Comparison of ENCODE assay signal across 9 cellular contexts in genomic region chr3:197793246-197793645, GRCh38. TPM values are rescaled to one million over a fixed set of nuclear protein-coding genes. Genes with fewer than 3 reads are reported as not detected.
DNase-seq lines count a peak whose midpoint lies in the region; ATAC-seq and TF ChIP-seq lines count a peak whose summit lies in the region.
"Had no signal": no experiment of that assay in that cellular context is flagged by ENCODE, and none has a peak within 500 bp of the region (broad histone marks: within the 10 kb centered on the region; RNA-seq: fewer than 3 reads in every experiment).

No MANE protein-coding gene starts in this region.

- H4K8ac ChIP-seq in H9 (replicated peaks; ENCODE audit: insufficient read length, low read depth, low read length), result no peak overlapping the region

- H3K27me3 Mint-ChIP-seq in CD8-positive, alpha-beta memory T cell, result no peaks in the 10 kb centered on the region
- no peaks in the 10 kb centered on the region; the same call in 1 of the 2 replicates for H3K27me3 Mint-ChIP-seq in H9 (ENCODE audit: low read depth)
- H3K27me3 Mint-ChIP-seq in WTC11 (ENCODE audit: low read depth), result no peaks in the 10 kb centered on the region

- peak overlapping the region; percentile 69 to 83 (median 76) for H3K4me3 Mint-ChIP-seq in CD8-positive, alpha-beta memory T cell
- H3K4me3 Mint-ChIP-seq in H9 (peak overlapping the region; percentile 19 to 41; a peak in 2 of 5 replicates), WTC11 (peak overlapping the region; percentile 41)

- TF ChIP-seq CTCF in H9 (conservative IDR thresholded peaks at IDR 0.05) (no peak), WTC11 (IDR thresholded peaks at IDR 0.05) (no peak), esophagus squamous epithelium (IDR thresholded peaks at IDR 0.05) (no peak)

- peak overlapping the region; percentile 20 to 88 (median 74) for H3K27ac Mint-ChIP-seq in CD8-positive, alpha-beta memory T cell
- H3K27ac Mint-ChIP-seq in H9, result no peak overlapping the region
- H3K27ac Mint-ChIP-seq in WTC11, result 0 out of 2 replicates have a peak overlapping the region, but pooled peaks have one; percentile 60

- no peak overlapping the region for H2AFZ ChIP-seq in H9 (ENCODE audit: low read length)

- H3K14ac ChIP-seq in H9 (ENCODE audit: insufficient read depth, low read length), result no peak overlapping the region

- no peak overlapping the region for H3K9ac ChIP-seq in H9 (ENCODE audit: extremely low read depth, insufficient read length, low read length)

- H3K27ac ChIP-seq in CD8-positive, alpha-beta memory T cell (ENCODE audit: low read depth, low read length), result peak overlapping the region; percentile 6
- H3K27ac ChIP-seq in H9 (ENCODE audit: insufficient read length, low read depth, low read length) (no peak overlapping the region), esophagus squamous epithelium (peak overlapping the region in 1 of 4 donors; percentile 12)

- H3K4ac ChIP-seq in H9 (ENCODE audit: low read depth, low read length), result no peak overlapping the region

- H2BK5ac ChIP-seq in H9 (ENCODE audit: insufficient read length, low read length), result no peak overlapping the region

- H3K4me3 ChIP-seq in CD8-positive, alpha-beta memory T cell (ENCODE audit: low read length), result no peak overlapping the region
- peak overlapping the region in 2 of 4 donors; percentile 10 to 37 for H3K4me3 ChIP-seq in esophagus squamous epithelium

- peaks cover 24% of the 10 kb centered on the region; the same call in 1 of the 2 replicates for H3K79me2 ChIP-seq in H9 (ENCODE audit: insufficient read depth, low read length)

- no peak overlapping the region for H2AK5ac ChIP-seq in H9 (ENCODE audit: insufficient read length, low read length)

- H3K9me3 ChIP-seq in CD8-positive, alpha-beta memory T cell (ENCODE audit: low read length), result no peaks in the 10 kb centered on the region
- H3K9me3 ChIP-seq in H9 (ENCODE audit: control insufficient read depth, low read depth, low read length) (no peaks in the 10 kb centered on the region), esophagus squamous epithelium (no peaks in the 10 kb centered on the region)

- CTCF ChIA-PET in CD8-positive, alpha-beta memory T cell (lab: Charles Lee), result interaction anchor here (1.0 to 2.3 kb wide), 3 partner anchors 11 to 49 kb away, joined by 3 to 6 read pairs (median 4); no protein-coding TSS in a partner anchor
- CTCF ChIA-PET in WTC11 (lab: Charles Lee), result interaction anchor here (1.1 to 1.5 kb wide), 2 partner anchors 9 to 54 kb away, joined by 3 to 4 read pairs; no protein-coding TSS in a partner anchor

- ATAC-seq in WTC11, result no peak

- H3K4me2 ChIP-seq in H9 (ENCODE audit: insufficient read depth, insufficient read length, low read length), result no peak overlapping the region

- no peak overlapping the region for H2BK12ac ChIP-seq in H9 (ENCODE audit: insufficient read length, low read depth, low read length)

- POLR2A ChIA-PET in CD8-positive, alpha-beta memory T cell (lab: Charles Lee), result interaction anchor here (1.2 kb wide), 1 partner anchor 57 kb away, joined by 3 read pairs; no protein-coding TSS in a partner anchor
- POLR2A ChIA-PET in WTC11 (lab: Charles Lee), result no interaction called here

- no peak overlapping the region for H3K23ac ChIP-seq in H9 (ENCODE audit: insufficient read length, low read depth, low read length)

- no CpG with 5 or more reads among the region's 2 CpGs for WGBS in H9 (ENCODE audit: extremely low coverage, insufficient read length, low lambda C conversion rate)
- WGBS in esophagus squamous epithelium, 2 donors, result 8% methylated on average over 2 of the region's 2 CpGs

- no peak overlapping the region for H2BK20ac ChIP-seq in H9 (ENCODE audit: low read depth, low read length, poor library complexity, severe bottlenecking)

- no peak for TF ChIP-seq POLR2A in esophagus squamous epithelium (IDR thresholded peaks at IDR 0.05)

- H3K27me3 ChIP-seq in CD8-positive, alpha-beta memory T cell (ENCODE audit: insufficient read depth, low read length, poor library complexity, severe bottlenecking), result no peaks in the 10 kb centered on the region
- H3K27me3 ChIP-seq in H9 (ENCODE audit: insufficient read depth, low read length), result no peaks in the 10 kb centered on the region
- H3K27me3 ChIP-seq in esophagus squamous epithelium, result no peaks in the 10 kb centered on the region

- H3K79me1 ChIP-seq in H9 (ENCODE audit: insufficient read depth, low read depth, low read length, poor library complexity, severe bottlenecking), result peaks cover 16% of the 10 kb centered on the region

- no peak overlapping the region for H4K91ac ChIP-seq in H9 (ENCODE audit: insufficient read length, low read depth, low read length)

- intact Hi-C loops in esophagus squamous epithelium (cut with DNase I), result no loop called here

- peaks cover 47 to 69% (median 62%) of the 10 kb centered on the region in 3 donors for H3K4me1 Mint-ChIP-seq in CD8-positive, alpha-beta memory T cell
- H3K4me1 Mint-ChIP-seq in H9 (peaks cover 13 to 19% of the 10 kb centered on the region in 2 experiments), WTC11 (peaks cover 24% of the 10 kb centered on the region)

- H3K18ac ChIP-seq in H9 (ENCODE audit: insufficient read length, low read depth, low read length), result no peak overlapping the region

- H3T11ph ChIP-seq in H9 (ENCODE audit: low read length), result no peak overlapping the region

- no peaks in the 10 kb centered on the region for H3K9me3 Mint-ChIP-seq in CD8-positive, alpha-beta memory T cell
- H3K9me3 Mint-ChIP-seq in H9 (peaks cover 0 to 2% of the 10 kb centered on the region in 2 experiments; a peak in 2 of 5 replicates), WTC11 (no peaks in the 10 kb centered on the region)

- peaks cover 8% of the 10 kb centered on the region for H3K23me2 ChIP-seq in H9 (ENCODE audit: insufficient read length, low read depth, low read length, poor library complexity, severe bottlenecking)

- H3K36me3 Mint-ChIP-seq in CD8-positive, alpha-beta memory T cell, result peaks cover 0 to 12% (median 2%) of the 10 kb centered on the region in 3 donors
- no peaks in the 10 kb centered on the region for H3K36me3 Mint-ChIP-seq in H9 (ENCODE audit: insufficient read depth in 1 of 3, low read depth in 3 of 3)
- H3K36me3 Mint-ChIP-seq in WTC11, result no peaks in the 10 kb centered on the region

- no peak overlapping the region for H2BK120ac ChIP-seq in H9 (ENCODE audit: low read depth, low read length, poor library complexity, severe bottlenecking)

- no peak overlapping the region for H2BK15ac ChIP-seq in H9 (ENCODE audit: low read depth, low read length)

- no peak overlapping the region for H4K5ac ChIP-seq in H9 (ENCODE audit: insufficient read length, low read depth, low read length)

- peaks cover 27% of the 10 kb centered on the region for H3K4me1 ChIP-seq in CD8-positive, alpha-beta memory T cell (ENCODE audit: insufficient read depth, low read length)
- no peaks in the 10 kb centered on the region for H3K4me1 ChIP-seq in H9 (ENCODE audit: insufficient read depth, low read length)
- peaks cover 0 to 55% (median 13%) of the 10 kb centered on the region in 3 donors for H3K4me1 ChIP-seq in esophagus squamous epithelium

- H3K36me3 ChIP-seq in CD8-positive, alpha-beta memory T cell (ENCODE audit: insufficient read depth, low read length), result no peaks in the 10 kb centered on the region
- H3K36me3 ChIP-seq in esophagus squamous epithelium, result no peaks in the 10 kb centered on the region

- peak in 1 of 5 donors; percentile 22 for DNase-seq in CD8-positive, alpha-beta memory T cell
- DNase-seq in H9 (no peak), WTC11 (ENCODE audit: low spot score) (no peak), lung microvascular endothelial cell (ENCODE audit: low read depth in 2 of 2) (peak; percentile 76 to 80), SKM-1 treated with dmso at 0.1 percent for 144 hours (lab: John Stamatoyannopoulos, UW; ENCODE audit: unreplicated experiment) (no peak), KG1 (lab: John Stamatoyannopoulos, UW) (no peak), amniotic stem cell (lab: John Stamatoyannopoulos, UW) (no peak), esophagus squamous epithelium (lab: John Stamatoyannopoulos, UW) (no peak)
- DNase-seq: T-helper 9 cell had no signal

- H3K56ac ChIP-seq in H9 (ENCODE audit: insufficient read length, low read depth, low read length), result no peak overlapping the region

- no peaks in the 10 kb centered on the region for H4K20me1 ChIP-seq in H9 (ENCODE audit: control insufficient read depth, insufficient read depth, insufficient read length)

TF ChIP-seq in WTC11, 78 proteins besides CTCF, POLR2A, EP300 and RAD21 (continues in another document):
- TF ChIP-seq ZNF396 (CRISPR knock-in tag; IDR thresholded peaks at IDR 0.05; ENCODE audit: borderline replicate concordance), result no peak
- TF ChIP-seq ESRRA (CRISPR knock-in tag; IDR thresholded peaks at IDR 0.05; ENCODE audit: borderline replicate concordance), result no peak
- TF ChIP-seq IRF2 (CRISPR knock-in tag; IDR thresholded peaks at IDR 0.05; ENCODE audit: borderline replicate concordance, low read depth), result no peak

RNA-seq across cellular contexts. Expression of gene LRCH3, which starts 2.2 kb away (rescaled TPM):
- 10 to 100 TPM; 51.2 to 56.3 TPM for total RNA-seq in CD8-positive, alpha-beta memory T cell
- polyA plus RNA-seq in CD8-positive, alpha-beta memory T cell, result 26.5 TPM
- total RNA-seq in H9 (2021) (54.7 and 56.4 TPM in 2 replicates), WTC11 (2021) (63.6 to 68.7 TPM (median 64.4 TPM) in 3 replicates), lung microvascular endothelial cell (30.9 and 77.0 TPM in 2 replicates), esophagus squamous epithelium (100 to 1,000 TPM in 1 of 4 donors, 10 to 100 TPM in 3; 15.0 to 197 (median 23.2) TPM)

RNA-seq across cellular contexts. Expression of gene FYTTD1, which starts 43.6 kb away (rescaled TPM):
- 10 to 100 TPM; 47.6 to 54.8 TPM for total RNA-seq in CD8-positive, alpha-beta memory T cell
- polyA plus RNA-seq in CD8-positive, alpha-beta memory T cell, result 102 TPM
- 19.4 and 21.2 TPM in 2 replicates for total RNA-seq in H9 (2021)
- 21.4 to 24.5 TPM (median 23.7 TPM) in 3 replicates for total RNA-seq in WTC11 (2021)
- total RNA-seq in lung microvascular endothelial cell, result 34.0 and 51.8 TPM in 2 replicates
- total RNA-seq in esophagus squamous epithelium, result 10 to 100 TPM; 46.4 to 62.0 (median 52.6) TPM

RNA-seq across cellular contexts. Expression of gene RUBCN, which starts 56.5 kb away (rescaled TPM):
- total RNA-seq in CD8-positive, alpha-beta memory T cell, result 10 to 100 TPM; 43.2 to 45.9 TPM
- 26.6 TPM for polyA plus RNA-seq in CD8-positive, alpha-beta memory T cell
- 17.7 and 18.7 TPM in 2 replicates for total RNA-seq in H9 (2021)
- 21.8 to 22.9 TPM (median 22.9 TPM) in 3 replicates for total RNA-seq in WTC11 (2021)
- 5.2 and 6.7 TPM in 2 replicates for total RNA-seq in lung microvascular endothelial cell
- total RNA-seq in esophagus squamous epithelium, result 10 to 100 TPM; 26.9 to 44.3 (median 35.0) TPM

Comparison
In these comparisons a context has a peak if more than half of its experiments do, and no peak if none do; other contexts are left out.
1. DNase-seq: peak in lung microvascular endothelial cell (2 of 2); none in H9 (single experiment), WTC11 (single experiment), SKM-1 treated with dmso at 0.1 percent for 144 hours (single experiment), KG1 (single experiment), amniotic stem cell (single experiment) and esophagus squamous epithelium (single experiment).
2. H3K27ac Mint-ChIP-seq: peak in CD8-positive, alpha-beta memory T cell (8 of 8) and WTC11 (single experiment); none in H9 (0 of 3).
3. Peak in every context shown above with its lines, with median percentiles within 50 percentile points of each other: H3K4me3 Mint-ChIP-seq.